Comparison of ENCODE assay signal across 8 cellular contexts in the genomic region with DNA sequence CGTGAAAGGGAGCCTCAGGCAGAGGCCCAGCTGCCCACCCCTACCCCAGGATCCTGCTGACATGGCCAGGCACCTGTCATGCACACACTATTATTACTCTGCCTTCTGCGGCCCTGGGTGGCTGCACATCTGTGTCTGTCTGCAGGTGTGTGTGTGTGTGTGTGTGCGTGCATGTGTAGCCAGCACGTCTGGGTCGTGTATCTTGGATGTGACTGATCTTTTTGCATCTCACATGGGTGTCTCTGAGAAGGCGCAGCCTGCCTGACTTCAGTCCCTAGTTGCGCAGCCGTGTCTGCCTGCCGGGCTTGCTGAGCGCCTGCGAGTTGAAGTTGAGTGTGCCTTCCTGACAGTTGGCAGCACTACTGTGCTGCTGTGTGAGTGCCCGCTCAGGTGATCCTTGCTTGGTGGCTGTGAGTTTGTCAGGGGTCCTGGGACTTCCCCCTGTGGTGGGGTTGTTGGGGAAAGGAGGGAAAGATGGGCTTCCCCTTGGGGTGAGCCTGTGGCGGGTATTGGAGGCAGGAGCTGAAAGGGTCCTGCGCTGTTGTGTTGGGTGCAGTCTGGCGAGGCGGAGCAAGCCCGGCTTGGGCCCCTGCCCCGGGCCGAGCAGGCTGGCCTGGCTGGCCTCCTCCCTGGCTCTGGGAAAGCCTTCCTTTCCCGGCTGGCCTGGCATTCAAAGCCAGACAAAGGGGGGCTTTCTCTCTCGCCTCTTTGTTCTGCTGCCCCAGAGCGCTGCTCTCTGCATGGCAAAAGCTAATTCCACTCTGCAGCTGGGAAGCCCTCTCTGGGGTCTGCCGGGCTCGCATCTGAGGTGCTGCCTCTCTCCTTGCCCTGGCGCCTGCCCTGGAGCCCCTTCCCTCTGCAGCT. TPM values are rescaled to one million over a fixed set of nuclear protein-coding genes. Genes with fewer than 3 reads are reported as not detected.
A peak's percentile ranks its signal among the peaks of the same experiment; 100 is the strongest.
DNase-seq lines count a peak whose midpoint lies in the region; ATAC-seq, FAIRE-seq and TF ChIP-seq lines count a peak whose summit lies in the region.

No MANE protein-coding gene starts in this region.

- WGBS in psoas muscle, 3 donors = 20 to 21% (median 20%) methylated on average over 19 to 25 of the region's 25 CpGs

- intact Hi-C loops in psoas muscle (cut with DNase I) = loop anchor here in 1 of 2 donors (10.0 kb wide), 1 partner anchor 126 kb away; no protein-coding TSS in a partner anchor

- peak; percentile 81 for FAIRE-seq in GM12891 (lab: Jason Lieb, UNC)

- H3K4me1 ChIP-seq in psoas muscle = peaks cover 54% of the 10 kb centered on the region

- peak overlapping the region; percentile 94 for H3K4me3 ChIP-seq in psoas muscle

- H3K9me3 Mint-ChIP-seq in activated T-cell treated with anti-CD3 and anti-CD28 coated beads, Interleukin-2, amount 50 U/mL, for 72 hours = no peaks in the 10 kb centered on the region
- H3K9me3 Mint-ChIP-seq in glutamatergic neuron (ENCODE audit: unreplicated experiment) = peaks cover 23% of the 10 kb centered on the region

- H3K4me1 Mint-ChIP-seq in activated T-cell treated with anti-CD3 and anti-CD28 coated beads, Interleukin-2, amount 50 U/mL, for 72 hours (ENCODE audit: low read depth) = peaks cover 83% of the 10 kb centered on the region
- H3K4me1 Mint-ChIP-seq in glutamatergic neuron (ENCODE audit: low read depth, unreplicated experiment) = peaks cover 35% of the 10 kb centered on the region

- no peaks in the 10 kb centered on the region for H3K27me3 ChIP-seq in psoas muscle (ENCODE audit: insufficient read depth in 3 of 3, low read length in 2 of 3)

- H3K27ac Mint-ChIP-seq in activated T-cell treated with anti-CD3 and anti-CD28 coated beads, Interleukin-2, amount 50 U/mL, for 72 hours = peak overlapping the region; percentile 21
- peak overlapping the region; percentile 83 for H3K27ac Mint-ChIP-seq in glutamatergic neuron (ENCODE audit: unreplicated experiment)

- no peaks in the 10 kb centered on the region for H3K9me3 ChIP-seq in psoas muscle

- peak overlapping the region; percentile 32 for H3K27ac ChIP-seq in psoas muscle

- H3K27me3 Mint-ChIP-seq in activated T-cell treated with anti-CD3 and anti-CD28 coated beads, Interleukin-2, amount 50 U/mL, for 72 hours (ENCODE audit: low read depth) = no peaks in the 10 kb centered on the region
- peaks cover 25% of the 10 kb centered on the region for H3K27me3 Mint-ChIP-seq in glutamatergic neuron (ENCODE audit: unreplicated experiment)

- no peak for ATAC-seq in activated T-cell treated with anti-CD3 and anti-CD28 coated beads, Interleukin-2, amount 50 U/mL, for 72 hours (replicated peaks in 1 of 2)
- ATAC-seq in psoas muscle = no peak
- ATAC-seq in GM18873 (IDR thresholded peaks at IDR 0.05; ENCODE audit: low FRiP score, unreplicated experiment) = no peak

- H3K4me3 Mint-ChIP-seq in activated T-cell treated with anti-CD3 and anti-CD28 coated beads, Interleukin-2, amount 50 U/mL, for 72 hours = peak overlapping the region; percentile 83 to 89
- peak overlapping the region; percentile 99 for H3K4me3 Mint-ChIP-seq in glutamatergic neuron (ENCODE audit: unreplicated experiment)

- TF ChIP-seq CTCF in glutamatergic neuron (IDR thresholded peaks at IDR 0.05; ENCODE audit: partially characterized antibody, unreplicated experiment) (no peak), psoas muscle (IDR thresholded peaks at IDR 0.05) (no peak)

- H3K36me3 Mint-ChIP-seq in activated T-cell treated with anti-CD3 and anti-CD28 coated beads, Interleukin-2, amount 50 U/mL, for 72 hours (ENCODE audit: insufficient read depth in 2 of 2) = peaks cover 9 to 18% of the 10 kb centered on the region in 2 donors
- H3K36me3 Mint-ChIP-seq in glutamatergic neuron (ENCODE audit: unreplicated experiment) = no peaks in the 10 kb centered on the region

- DNase-seq in GM12891 (ENCODE audit: insufficient read length, low spot score) = no peak
- DNase-seq in activated T-cell treated with anti-CD3 and anti-CD28 coated beads, Interleukin-2, amount 50 U/mL, for 72 hours = peak; percentile 43 to 48
- no peak for DNase-seq in glutamatergic neuron
- peak; percentile 32 to 62 for DNase-seq in psoas muscle
- DNase-seq in SW480 (ENCODE audit: low spot score) = no peak
- DNase-seq in NCI-H1694 treated with DMSO at 0.1 percent for 48 hours (lab: John Stamatoyannopoulos, UW) = no peak
- DNase-seq in COR-L47 (lab: John Stamatoyannopoulos, UW) = no peak

- TF ChIP-seq POLR2A in GM12891 (IDR thresholded peaks at IDR 0.05; ENCODE audit: low read depth, low read length) = no peak

- H3K36me3 ChIP-seq in psoas muscle (ENCODE audit: insufficient read depth in 1 of 2, low read depth in 1 of 2) = peaks cover 0 to 44% of the 10 kb centered on the region in 2 donors

TF ChIP-seq in GM12891, 5 proteins besides CTCF, POLR2A, EP300 and RAD21:
- no peak for TF ChIP-seq POLR2AphosphoS5 (IDR thresholded peaks at IDR 0.05; ENCODE audit: low read depth, low read length)
- no peak for TF ChIP-seq POU2F2 (IDR thresholded peaks at IDR 0.05; ENCODE audit: low read depth, low read length)
- TF ChIP-seq TAF1 (IDR thresholded peaks at IDR 0.05; ENCODE audit: low read depth, low read length) = no peak
- no peak for TF ChIP-seq SPI1 (IDR thresholded peaks at IDR 0.05; ENCODE audit: low read depth, low read length)
- no peak for TF ChIP-seq PAX5 (IDR thresholded peaks at IDR 0.05; ENCODE audit: insufficient read depth, low read length, severe bottlenecking)

RNA-seq across cellular contexts. Expression of a gene that starts 4.8 kb away (rescaled TPM):
- polyA plus RNA-seq in GM12891 (2012; ENCODE audit: low read depth, missing spikeins) = 33.9 TPM
- 10 to 100 TPM; 57.9 to 58.2 TPM for total RNA-seq in activated T-cell treated with anti-CD3 and anti-CD28 coated beads, Interleukin-2, amount 50 U/mL, for 72 hours
- 74.8 TPM for total RNA-seq in glutamatergic neuron (ENCODE audit: unreplicated experiment)
- total RNA-seq in psoas muscle = 100 to 1,000 TPM in 3 of 4 donors, 10 to 100 TPM in 1; 97.2 to 166 (median 111) TPM
- 10 to 100 TPM; 57.6 to 72.4 (median 72.3) TPM for polyA plus RNA-seq in psoas muscle

Comparison
In these comparisons a context has a peak if more than half of its experiments do, and no peak if none do; other contexts are left out.
1. DNase-seq: peak in activated T-cell treated with anti-CD3 and anti-CD28 coated beads, Interleukin-2, amount 50 U/mL, for 72 hours (2 of 2) and psoas muscle (2 of 2); none in GM12891 (single experiment), glutamatergic neuron (single experiment), SW480 (single experiment), NCI-H1694 treated with DMSO at 0.1 percent for 48 hours (single experiment) and COR-L47 (single experiment).